In the genomic region with DNA sequence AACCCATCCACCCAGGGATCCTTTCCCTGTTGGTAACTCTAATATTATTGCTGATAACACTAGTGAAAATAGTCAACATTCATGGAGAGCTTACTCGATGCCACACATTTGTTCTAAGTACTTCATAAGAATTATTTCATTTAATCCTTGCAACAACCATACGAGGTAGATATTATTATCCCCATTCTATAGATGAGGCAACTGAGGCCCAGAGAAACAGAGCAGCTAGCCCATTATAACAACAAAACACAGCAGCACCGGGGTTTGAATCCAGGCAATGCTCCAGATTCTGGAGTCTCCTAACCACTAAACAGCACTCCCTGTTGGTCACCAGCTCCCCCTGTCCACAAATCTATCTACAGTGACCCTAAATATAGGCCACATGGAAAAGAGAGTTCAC, we compare ENCODE assay signal across 19 cellular contexts.
DNase-seq lines count a peak whose midpoint lies in the region; ATAC-seq and TF ChIP-seq lines count a peak whose summit lies in the region.
"Had no signal": no experiment of that assay in that cellular context is flagged by ENCODE, and none has a peak within 500 bp of the region (broad histone marks: within the 10 kb centered on the region; RNA-seq: fewer than 3 reads in every experiment).

No MANE protein-coding gene starts in this region.

- DNase-seq in BE2C (no peak), SK-N-MC (ENCODE audit: low read depth, low spot score) (no peak), endodermal cell (peak; percentile 43), NCI-H69 (lab: John Stamatoyannopoulos, UW) (no peak), HAP-1 (ENCODE audit: low spot score in 2 of 2) (no peak)
- no peak for DNase-seq in stimulated activated naive B cell treated with anti-CD40 and anti-IgM and Interleukin-4, amounts not matched to agents 10 μg/mL and 1 μg/mL and 100 μg/mL, for 72 hours
- DNase-seq: 8988T; ACHN; AML-193; C1 segment of cervical spinal cord; Calu3; CD4-positive, alpha-beta memory T cell; COR-L47; DMS153; DND-41; GM23248; H9 had no signal

- H3K27ac ChIP-seq in SK-N-MC (no peak overlapping the region), endodermal cell (ENCODE audit: low read depth, low read length) (no peak overlapping the region)
- H3K27ac ChIP-seq: GM23248 had no signal

- TF ChIP-seq CTCF in BE2C (IDR thresholded peaks at IDR 0.05; ENCODE audit: low read depth, low read length), result 0 out of 2 replicates have a peak, but pooled peaks have one; percentile 8
- TF ChIP-seq CTCF in endodermal cell (conservative IDR thresholded peaks at IDR 0.05), result peak; percentile 23

- H3K4me3 Mint-ChIP-seq in endodermal cell, result no peak overlapping the region
- no peak overlapping the region for H3K4me3 Mint-ChIP-seq in stimulated activated naive B cell treated with anti-CD40 and anti-IgM and Interleukin-4, amounts not matched to agents 10 μg/mL and 1 μg/mL and 100 μg/mL, for 72 hours
- H3K4me3 Mint-ChIP-seq: CD4-positive, alpha-beta memory T cell; H9 had no signal

- no peaks in the 10 kb centered on the region for H3K36me3 Mint-ChIP-seq in endodermal cell (ENCODE audit: low read depth)
- peaks cover 3 to 5% of the 10 kb centered on the region in 2 donors for H3K36me3 Mint-ChIP-seq in stimulated activated naive B cell treated with anti-CD40 and anti-IgM and Interleukin-4, amounts not matched to agents 10 μg/mL and 1 μg/mL and 100 μg/mL, for 72 hours
- H3K36me3 Mint-ChIP-seq: CD4-positive, alpha-beta memory T cell had no signal

- H3K4me1 Mint-ChIP-seq in endodermal cell, result peaks cover 9% of the 10 kb centered on the region
- peaks cover 25 to 35% of the 10 kb centered on the region in 2 donors for H3K4me1 Mint-ChIP-seq in stimulated activated naive B cell treated with anti-CD40 and anti-IgM and Interleukin-4, amounts not matched to agents 10 μg/mL and 1 μg/mL and 100 μg/mL, for 72 hours
- H3K4me1 Mint-ChIP-seq: CD4-positive, alpha-beta memory T cell had no signal

- H3K9me3 ChIP-seq in BE2C (no peaks in the 10 kb centered on the region), SK-N-MC (ENCODE audit: low read depth, low read length) (no peaks in the 10 kb centered on the region), endodermal cell (ENCODE audit: control insufficient read depth, low read length) (no peaks in the 10 kb centered on the region), HAP-1 (no peaks in the 10 kb centered on the region)
- H3K9me3 ChIP-seq: A549 had no signal

- no peak for ATAC-seq in stimulated activated naive B cell treated with anti-CD40 and anti-IgM and Interleukin-4, amounts not matched to agents 10 μg/mL and 1 μg/mL and 100 μg/mL, for 72 hours (replicated peaks)
- ATAC-seq in esophagus mucosa, result no peak
- ATAC-seq: A549 had no signal

- no peaks in the 10 kb centered on the region for H3K9me3 Mint-ChIP-seq in endodermal cell
- H3K9me3 Mint-ChIP-seq in stimulated activated naive B cell treated with anti-CD40 and anti-IgM and Interleukin-4, amounts not matched to agents 10 μg/mL and 1 μg/mL and 100 μg/mL, for 72 hours, result peaks cover 4 to 6% of the 10 kb centered on the region in 2 donors
- H3K9me3 Mint-ChIP-seq: H9 had no signal

- peak overlapping the region; percentile 6 for H3K9ac ChIP-seq in SK-N-MC (ENCODE audit: insufficient read length)
- H3K9ac ChIP-seq in endodermal cell (ENCODE audit: extremely low read depth, low read length, poor library complexity, severe bottlenecking), result no peak overlapping the region
- H3K9ac ChIP-seq: GM23248 had no signal

- H3K4me3 ChIP-seq in BE2C (ENCODE audit: low read depth, low read length), result no peak overlapping the region
- no peak overlapping the region for H3K4me3 ChIP-seq in SK-N-MC
- no peak overlapping the region for H3K4me3 ChIP-seq in endodermal cell (ENCODE audit: low read length)
- no peak overlapping the region for H3K4me3 ChIP-seq in HAP-1
- H3K4me3 ChIP-seq: A549, GM23248 had no signal

- H3K4me1 ChIP-seq in BE2C (peaks cover 21% of the 10 kb centered on the region), endodermal cell (ENCODE audit: control insufficient read depth, insufficient read depth, low read length) (no peaks in the 10 kb centered on the region), HAP-1 (no peaks in the 10 kb centered on the region)

- no peak overlapping the region for H3K27ac Mint-ChIP-seq in endodermal cell
- peak overlapping the region; percentile 32 for H3K27ac Mint-ChIP-seq in stimulated activated naive B cell treated with anti-CD40 and anti-IgM and Interleukin-4, amounts not matched to agents 10 μg/mL and 1 μg/mL and 100 μg/mL, for 72 hours
- H3K27ac Mint-ChIP-seq: CD4-positive, alpha-beta memory T cell; H9 had no signal

- in situ Hi-C loops in HAP-1 (cut with MboI; ENCODE audit: low sequenced_read_pairs), result no loop called here

- H3K36me3 ChIP-seq in BE2C, result peaks cover 10% of the 10 kb centered on the region; the same call in 1 of the 2 replicates
- no peaks in the 10 kb centered on the region for H3K36me3 ChIP-seq in SK-N-MC (ENCODE audit: insufficient read depth, low read length)
- no peaks in the 10 kb centered on the region for H3K36me3 ChIP-seq in endodermal cell (ENCODE audit: control insufficient read depth, insufficient read depth, low read length)
- no peaks in the 10 kb centered on the region for H3K36me3 ChIP-seq in HAP-1 (replicated peaks)

- WGBS in endodermal cell (ENCODE audit: insufficient coverage in 1 of 2, insufficient read length in 1 of 2), 2 experiments, result 80 to 88% methylated on average over 1 to 3 of the region's 3 CpGs

- no peaks in the 10 kb centered on the region for H3K27me3 ChIP-seq in BE2C
- H3K27me3 ChIP-seq in endodermal cell (ENCODE audit: control insufficient read depth, insufficient read depth, low read length, poor library complexity, severe bottlenecking), result peaks cover 13% of the 10 kb centered on the region
- peaks cover 63% of the 10 kb centered on the region for H3K27me3 ChIP-seq in HAP-1 (ENCODE audit: low read depth)

- peaks cover 22% of the 10 kb centered on the region for H3K27me3 Mint-ChIP-seq in endodermal cell (ENCODE audit: insufficient read depth)
- peaks cover 0 to 8% of the 10 kb centered on the region in 2 donors for H3K27me3 Mint-ChIP-seq in stimulated activated naive B cell treated with anti-CD40 and anti-IgM and Interleukin-4, amounts not matched to agents 10 μg/mL and 1 μg/mL and 100 μg/mL, for 72 hours
